In genomic region chr1:204494281-204495077, GRCh38 we compare ENCODE assay signal across 8 cellular contexts. TPM values are rescaled to one million over a fixed set of nuclear protein-coding genes. Genes with fewer than 3 reads are reported as not detected.
DNase-seq lines count a peak whose midpoint lies in the region; ATAC-seq, FAIRE-seq and TF ChIP-seq lines count a peak whose summit lies in the region.

PIK3C2B (minus strand) TSS chr1:204494805; CDS start chr1:204469802, 25,003 bp downstream.

- H3K27ac ChIP-seq in keratinocyte (ENCODE audit: control insufficient read depth, insufficient read depth, low read length) = peak within 1 kb of the TSS; percentile 48

- H3K4me1 Mint-ChIP-seq in WTC11 = peaks cover 33% of the 10 kb centered on the region
- peaks cover 46% of the 10 kb centered on the region for H3K4me1 Mint-ChIP-seq in central memory CD8-positive, alpha-beta T cell

- no peaks in the 10 kb centered on the region for H3K79me2 ChIP-seq in keratinocyte (ENCODE audit: control insufficient read depth, insufficient read depth, low read length)

- peaks cover 15% of the 10 kb centered on the region for H3K4me1 ChIP-seq in keratinocyte (ENCODE audit: control insufficient read depth, extremely low read depth, insufficient read depth, low read length)

- no peaks in the 10 kb centered on the region for H3K36me3 Mint-ChIP-seq in WTC11
- H3K36me3 Mint-ChIP-seq in central memory CD8-positive, alpha-beta T cell (ENCODE audit: insufficient read depth) = peaks cover 18% of the 10 kb centered on the region

- H3K9me3 ChIP-seq in keratinocyte (ENCODE audit: control insufficient read depth, low read depth, low read length) = no peaks in the 10 kb centered on the region

- TF ChIP-seq CTCF in WTC11 (IDR thresholded peaks at IDR 0.05) (no peak), keratinocyte (optimal IDR thresholded peaks at IDR 0.05 in 1 of 3, IDR thresholded peaks at IDR 0.05 in 1 of 3, conservative IDR thresholded peaks at IDR 0.05 in 1 of 3; ENCODE audit: extremely low read depth in 1 of 3, insufficient read depth in 2 of 3, low read length in 3 of 3) (peak; percentile 23 to 78 (median 66))

- no peaks in the 10 kb centered on the region for H3K9me3 Mint-ChIP-seq in WTC11
- H3K9me3 Mint-ChIP-seq in central memory CD8-positive, alpha-beta T cell = no peaks in the 10 kb centered on the region

- no peaks in the 10 kb centered on the region for H3K9me1 ChIP-seq in keratinocyte (ENCODE audit: control insufficient read depth, extremely low read depth, insufficient read depth, low read length)

- POLR2A ChIA-PET in WTC11 (lab: Charles Lee) = interaction anchor here (0.6 to 3.7 kb wide), 12 partner anchors 10 to 961 kb away, joined by 3 to 27 read pairs (median 4); partner anchors contain the start of genes BLACAT1 and MDM4

- CTCF ChIA-PET in WTC11 (lab: Charles Lee) = interaction anchor here (0.6 to 19.5 kb wide), 22 partner anchors 8 to 332 kb away, joined by 3 to 906 read pairs (median 6); partner anchors contain the start of gene MDM4

- peak within 1 kb of the TSS; percentile 99 for H3K4me2 ChIP-seq in keratinocyte (ENCODE audit: control insufficient read depth, extremely low read depth, insufficient read depth, low read depth, low read length)

- DNase-seq in AML-193 (lab: John Stamatoyannopoulos, UW) (peak; percentile 75 to 77), NCI-H2196 treated with DMSO at 0.1 percent for 48 hours (lab: John Stamatoyannopoulos, UW; ENCODE audit: unreplicated experiment) (peak; percentile 71), WTC11 (ENCODE audit: low spot score) (peak; percentile 86), keratinocyte (ENCODE audit: low read depth, low spot score) (no peak)
- peak; percentile 50 to 51 for DNase-seq in central memory CD8-positive, alpha-beta T cell (ENCODE audit: low spot score in 2 of 2)
- DNase-seq in stimulated activated CD4-positive, alpha-beta T cell treated with anti-CD3 and anti-CD28 coated beads, Interleukin-12 subunit alpha, Interleukin-12 subunit beta, amount 100 ng/mL, for 4 hours = peak; percentile 66

- H3K27ac Mint-ChIP-seq in WTC11 = peak within 1 kb of the TSS; percentile 64
- peak within 1 kb of the TSS; percentile 95 for H3K27ac Mint-ChIP-seq in central memory CD8-positive, alpha-beta T cell (ENCODE audit: low read depth)

- no peaks in the 10 kb centered on the region for H4K20me1 ChIP-seq in keratinocyte (ENCODE audit: control insufficient read depth, extremely low read depth, insufficient read depth, low read length)

- ATAC-seq in GM18907 (IDR thresholded peaks at IDR 0.05; ENCODE audit: unreplicated experiment) = peak; percentile 83
- ATAC-seq in HG03135 (IDR thresholded peaks at IDR 0.05; ENCODE audit: unreplicated experiment) = peak; percentile 87
- ATAC-seq in WTC11 = peak; percentile 91
- ATAC-seq in central memory CD8-positive, alpha-beta T cell (replicated peaks; ENCODE audit: extremely low read depth, poor library complexity, severe bottlenecking) = peak; percentile 66

- no peaks in the 10 kb centered on the region for H3K27me3 ChIP-seq in keratinocyte (ENCODE audit: control insufficient read depth, extremely low read depth, insufficient read depth, low read length)

- dilution Hi-C loops in keratinocyte (cut with MboI; ENCODE audit: extremely low pct_ligation_motif_present, low sequenced_read_pairs) = no loop called here

- peak within 1 kb of the TSS; percentile 74 for H3K9ac ChIP-seq in keratinocyte (ENCODE audit: control insufficient read depth, extremely low read depth, insufficient read depth, low read length)

- peak within 1 kb of the TSS; percentile 96 for H2AFZ ChIP-seq in keratinocyte (ENCODE audit: control insufficient read depth, low read length)

- no peak for FAIRE-seq in keratinocyte (lab: Jason Lieb, UNC)

- peak within 1 kb of the TSS; percentile 93 for H3K4me3 Mint-ChIP-seq in WTC11
- H3K4me3 Mint-ChIP-seq in central memory CD8-positive, alpha-beta T cell = peak within 1 kb of the TSS; percentile 93

- peaks cover 5% of the 10 kb centered on the region for H3K27me3 Mint-ChIP-seq in WTC11 (ENCODE audit: low read depth)
- no peaks in the 10 kb centered on the region for H3K27me3 Mint-ChIP-seq in central memory CD8-positive, alpha-beta T cell

- H3K36me3 ChIP-seq in keratinocyte (ENCODE audit: control insufficient read depth in 2 of 2, extremely low read depth in 1 of 2, insufficient read depth in 2 of 2, low read length in 2 of 2) = no peaks in the 10 kb centered on the region

- peak within 1 kb of the TSS; percentile 72 to 86 (median 85) for H3K4me3 ChIP-seq in keratinocyte (ENCODE audit: control insufficient read depth in 2 of 3, extremely low read depth in 1 of 3, insufficient read depth in 2 of 3, low read depth in 1 of 3, low read length in 3 of 3)

TF ChIP-seq in WTC11, 78 proteins besides CTCF, POLR2A, EP300 and RAD21 (continues in another document):
- TF ChIP-seq FOXK1 (CRISPR knock-in tag; IDR thresholded peaks at IDR 0.05) = peak; percentile 46; the same call in 1 of the 2 replicates
- peak; percentile 85 for TF ChIP-seq FOXP4 (CRISPR knock-in tag; IDR thresholded peaks at IDR 0.05)
- peak; percentile 34; the same call in 1 of the 2 replicates for TF ChIP-seq USF1 (CRISPR knock-in tag; IDR thresholded peaks at IDR 0.05)
- 0 out of 2 replicates have a peak, but pooled peaks have one; percentile 7 for TF ChIP-seq E2F5 (CRISPR knock-in tag; IDR thresholded peaks at IDR 0.05)
- 0 out of 2 replicates have a peak, but pooled peaks have one; percentile 40 for TF ChIP-seq TP53 (CRISPR knock-in tag; IDR thresholded peaks at IDR 0.05)
- no peak for TF ChIP-seq SOX15 (CRISPR knock-in tag; IDR thresholded peaks at IDR 0.05)
- TF ChIP-seq ZBTB21 (CRISPR knock-in tag; IDR thresholded peaks at IDR 0.05; ENCODE audit: borderline replicate concordance) = peak; percentile 56; the same call in 1 of the 2 replicates
- TF ChIP-seq NFE2L1 (CRISPR knock-in tag; IDR thresholded peaks at IDR 0.05) = no peak
- TF ChIP-seq ZNF317 (CRISPR knock-in tag; IDR thresholded peaks at IDR 0.05; ENCODE audit: borderline replicate concordance, low read depth) = no peak; the same call in 1 of the 2 replicates
- 0 out of 2 replicates have a peak, but pooled peaks have one; percentile 37 for TF ChIP-seq SP1 (CRISPR knock-in tag; conservative IDR thresholded peaks at IDR 0.05)

RNA-seq across cellular contexts. Expression of gene PIK3C2B, which starts in this region (rescaled TPM):
- total RNA-seq in WTC11 (2021) = 20.8 to 27.7 TPM (median 22.6 TPM) in 3 replicates
- polyA plus RNA-seq in keratinocyte = 5.4 to 11.2 TPM (median 6.3 TPM) in 3 replicates
- polyA plus RNA-seq in keratinocyte (2011; ENCODE audit: low read depth) = 7.3 TPM
- polyA plus RNA-seq in keratinocyte (2011; cell fraction: cytosol; rRNA removed) = 4.2 and 5.1 TPM in 2 replicates
- polyA plus RNA-seq in keratinocyte (2011; cell fraction: nucleus; rRNA removed) = 15.4 and 17.4 TPM in 2 replicates
- polyA plus RNA-seq in keratinocyte (2012; ENCODE audit: low replicate concordance) = 4.6 and 8.5 TPM in 2 replicates
- polyA minus RNA-seq in keratinocyte = 15.1 to 30.8 TPM (median 26.3 TPM) in 3 replicates
- 23.6 TPM for polyA minus RNA-seq in keratinocyte (2011; cell fraction: cytosol; rRNA and poly(A)+ RNA removed)
- polyA minus RNA-seq in keratinocyte (2011; cell fraction: nucleus; rRNA and poly(A)+ RNA removed) = 21.5 and 25.7 TPM in 2 replicates
